Comparison of ENCODE assay signal across 1 cellular context in the genomic region with DNA sequence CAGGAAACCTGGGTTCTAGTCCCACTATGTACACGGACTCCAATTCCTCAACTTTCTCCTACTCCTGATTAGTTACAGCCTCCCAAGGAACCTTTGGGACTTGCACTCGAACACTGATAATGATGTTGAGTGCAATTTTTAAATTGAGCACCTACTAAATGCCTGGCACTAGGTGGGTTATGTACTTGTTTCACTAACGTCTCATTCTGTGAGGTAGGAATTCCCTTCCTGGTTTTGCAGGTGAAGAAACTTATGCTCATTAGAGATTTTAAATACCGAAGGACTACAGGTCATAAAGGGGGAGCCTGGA.
TF ChIP-seq lines count a peak whose summit lies in the region.

No MANE protein-coding gene starts in this region.

TF ChIP-seq in endothelial cell of umbilical vein, 7 proteins besides CTCF, POLR2A, EP300 and RAD21 (continued from another document):
- no peak for TF ChIP-seq MAX (IDR thresholded peaks at IDR 0.05; ENCODE audit: insufficient read depth, insufficient read length)
